9 cellular contexts compared by ENCODE assay signal in the genomic region with DNA sequence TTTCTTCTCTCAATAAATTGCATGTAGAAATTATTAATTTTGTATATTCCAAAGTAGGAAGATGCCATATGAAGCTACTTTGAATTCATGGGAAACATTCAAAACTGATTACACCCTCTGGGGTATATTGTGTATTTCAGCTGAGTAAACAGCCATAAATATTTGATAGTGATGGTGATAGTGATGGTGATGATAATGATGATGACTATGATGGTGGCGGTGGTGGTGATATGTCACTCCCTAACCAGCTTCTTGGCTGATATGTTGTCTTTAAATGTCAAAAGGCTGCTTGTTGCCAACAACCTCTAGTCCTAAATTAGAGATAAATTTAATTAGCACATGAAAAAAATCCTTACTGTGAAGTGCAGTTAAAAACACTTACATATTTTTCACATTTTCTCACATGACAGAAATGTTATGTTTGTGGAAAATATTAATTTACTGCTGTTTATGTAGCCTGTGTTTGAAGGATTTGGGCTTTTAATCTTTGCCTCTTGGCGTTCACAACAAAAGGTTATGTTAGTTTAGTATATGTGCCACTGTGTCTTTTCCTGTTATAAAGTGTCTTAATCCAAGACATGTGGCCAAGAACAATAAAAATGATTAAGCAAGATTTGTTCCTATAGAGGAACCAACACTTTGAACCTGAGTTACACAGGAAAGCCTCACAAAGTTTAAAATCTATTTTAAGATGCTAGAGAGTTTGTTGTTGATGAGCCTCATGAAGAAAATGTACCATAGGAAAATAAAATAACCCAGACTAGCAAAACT.
A peak's percentile ranks its signal among the peaks of the same experiment; 100 is the strongest.
DNase-seq lines count a peak whose midpoint lies in the region; ATAC-seq and TF ChIP-seq lines count a peak whose summit lies in the region.
"Had no signal": no experiment of that assay in that cellular context is flagged by ENCODE, and none has a peak within 500 bp of the region (broad histone marks: within the 10 kb centered on the region; RNA-seq: fewer than 3 reads in every experiment).

No MANE protein-coding gene starts in this region.

- no peaks in the 10 kb centered on the region for H3K9me2 ChIP-seq in Karpas-422 (replicated peaks; ENCODE audit: insufficient read depth, low read length)

- intact Hi-C loops in ovary (cut with DNase I) = no loop called here

- DNase-seq in SJSA1 (ENCODE audit: low read depth in 1 of 2, low spot score in 2 of 2) = no peak
- DNase-seq in fibroblast of villous mesenchyme (ENCODE audit: low read depth) = peak; percentile 81
- no peak for DNase-seq in ovary
- no peak for DNase-seq in Karpas-422
- DNase-seq in middle frontal gyrus (ENCODE audit: extremely low spot score, low spot score) = no peak
- DNase-seq in amygdala (lab: John Stamatoyannopoulos, UW) = no peak
- DNase-seq: SHP77 treated with DMSO at 0.1 percent for 48 hours had no signal

- H3K27ac ChIP-seq in BLaER1 (no peak overlapping the region), SJSA1 (peak overlapping the region; percentile 22; the same call in 1 of the 2 replicates), ovary (peak overlapping the region; percentile 12 to 64), Karpas-422 (ENCODE audit: low read length) (no peak overlapping the region)

- H3K4me2 ChIP-seq in BLaER1 (0 out of 2 replicates have a peak overlapping the region, but pooled peaks have one; percentile 5), Karpas-422 (ENCODE audit: low read depth, low read length, poor library complexity, severe bottlenecking) (no peak overlapping the region)

- no peak for TF ChIP-seq EP300 in ovary (IDR thresholded peaks at IDR 0.05)

- no peak overlapping the region for H3K4me3 ChIP-seq in BLaER1
- H3K4me3 ChIP-seq in SJSA1 = no peak overlapping the region
- H3K4me3 ChIP-seq in fibroblast of villous mesenchyme (ENCODE audit: low read depth, low read length) = no peak overlapping the region
- no peak overlapping the region for H3K4me3 ChIP-seq in ovary
- H3K4me3 ChIP-seq in Karpas-422 (ENCODE audit: low read length) = no peak overlapping the region

- H2AFZ ChIP-seq in Karpas-422 (ENCODE audit: low read length) = no peak overlapping the region

- ATAC-seq in HG02642 (IDR thresholded peaks at IDR 0.05; ENCODE audit: poor library complexity, unreplicated experiment) = no peak

- peaks cover 14% of the 10 kb centered on the region for H3K4me1 ChIP-seq in BLaER1
- peaks cover 13% of the 10 kb centered on the region for H3K4me1 ChIP-seq in SJSA1 (replicated peaks)
- peaks cover 6% of the 10 kb centered on the region for H3K4me1 ChIP-seq in ovary (ENCODE audit: insufficient read depth)
- no peaks in the 10 kb centered on the region for H3K4me1 ChIP-seq in Karpas-422 (ENCODE audit: low read length)

- no peaks in the 10 kb centered on the region for H3K79me2 ChIP-seq in Karpas-422 (ENCODE audit: low read length)

- H3K36me3 ChIP-seq in BLaER1 (peaks cover 50% of the 10 kb centered on the region), SJSA1 (no peaks in the 10 kb centered on the region), ovary (no peaks in the 10 kb centered on the region), Karpas-422 (ENCODE audit: insufficient read depth, low read length) (no peaks in the 10 kb centered on the region)

- TF ChIP-seq POLR2A in ovary (IDR thresholded peaks at IDR 0.05) = no peak

- TF ChIP-seq CTCF in fibroblast of villous mesenchyme (IDR thresholded peaks at IDR 0.05; ENCODE audit: insufficient read depth, low read depth, low read length) (no peak), ovary (IDR thresholded peaks at IDR 0.05) (no peak)

- H3K9me3 ChIP-seq in BLaER1 (peaks cover 14% of the 10 kb centered on the region; the same call in 1 of the 2 replicates), SJSA1 (replicated peaks) (no peaks in the 10 kb centered on the region), ovary (no peaks in the 10 kb centered on the region), Karpas-422 (ENCODE audit: low read length) (no peaks in the 10 kb centered on the region)

- 30 to 47% (median 43%) methylated on average over 2 of the region's 2 CpGs for WGBS in ovary, 3 donors

- H3K9ac ChIP-seq in BLaER1 = no peak overlapping the region
- no peak overlapping the region for H3K9ac ChIP-seq in Karpas-422 (ENCODE audit: low read length)

- peaks cover 9% of the 10 kb centered on the region; the same call in 1 of the 2 replicates for H4K20me1 ChIP-seq in BLaER1
- peaks cover 3% of the 10 kb centered on the region; the same call in 1 of the 2 replicates for H4K20me1 ChIP-seq in Karpas-422 (ENCODE audit: insufficient read depth, low read depth, low read length)

- H3K27me3 ChIP-seq in BLaER1 (no peaks in the 10 kb centered on the region), SJSA1 (replicated peaks) (no peaks in the 10 kb centered on the region), ovary (no peaks in the 10 kb centered on the region), Karpas-422 (ENCODE audit: low read length) (no peaks in the 10 kb centered on the region)

Comparison
In these comparisons a context has a peak if more than half of its experiments do, and no peak if none do; other contexts are left out.
1. H3K27ac ChIP-seq: peak in SJSA1 (single experiment) and ovary (2 of 2); none in BLaER1 (single experiment) and Karpas-422 (single experiment).